In the genomic region with DNA sequence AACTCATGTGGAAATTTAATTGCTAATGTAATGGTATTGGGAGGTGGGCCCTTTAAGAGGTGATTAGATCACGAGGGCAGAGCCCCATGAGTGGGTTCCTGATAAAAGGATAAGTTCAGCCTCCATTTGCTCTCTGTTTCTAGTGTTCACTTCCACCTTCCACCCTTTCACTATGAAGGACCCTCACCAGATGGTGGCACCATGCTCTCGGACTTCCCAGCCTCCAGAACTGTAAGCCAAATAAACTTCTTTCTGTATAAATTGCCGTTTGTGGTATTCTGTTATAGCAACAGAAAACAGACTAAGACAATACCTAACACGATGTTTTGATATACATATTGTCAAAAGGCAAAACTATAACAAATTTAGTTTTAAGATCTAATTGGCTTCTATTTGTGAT, we compare ENCODE assay signal across 1 cellular context.
TF ChIP-seq lines count a peak whose summit lies in the region.

No MANE protein-coding gene starts in this region.

TF ChIP-seq in HCT116, 20 proteins besides CTCF, POLR2A, EP300 and RAD21:
- TF ChIP-seq SP1 (IDR thresholded peaks at IDR 0.05; ENCODE audit: low read depth) (no peak), ZNF274 (IDR thresholded peaks at IDR 0.05; ENCODE audit: low read depth, low read length) (no peak), SIN3A (IDR thresholded peaks at IDR 0.05; ENCODE audit: low read depth) (no peak), TCF7L2 (IDR thresholded peaks at IDR 0.05; ENCODE audit: borderline replicate concordance, extremely low read depth, insufficient read depth, insufficient read length) (no peak), CEBPB (IDR thresholded peaks at IDR 0.05; ENCODE audit: low read depth) (no peak), REST (IDR thresholded peaks at IDR 0.05; ENCODE audit: low read depth) (no peak)
